In genomic region chr10:11344081-11344480, GRCh38 we compare ENCODE assay signal across 26 cellular contexts.
"Had no signal": no experiment of that assay in that cellular context is flagged by ENCODE, and none has a peak within 500 bp of the region (broad histone marks: within the 10 kb centered on the region; RNA-seq: fewer than 3 reads in every experiment).

No MANE protein-coding gene starts in this region.

- H3K27ac ChIP-seq: esophagus squamous epithelium, left ventricle myocardium inferior, lower lobe of right lung, neutrophil, parathyroid adenoma, right atrium auricular region, sigmoid colon, suprapubic skin, thyroid gland had no signal

- H3K9ac ChIP-seq: parathyroid adenoma had no signal

- H3K4me1 Mint-ChIP-seq: stimulated activated effector memory CD8-positive, alpha-beta T cell treated with anti-CD3 and anti-CD28 coated beads, Interleukin-12 subunit alpha, Interleukin-12 subunit beta, amount 100 ng/mL, for 72 hours had no signal

- H3K27me3 Mint-ChIP-seq: effector memory CD8-positive, alpha-beta T cell; naive thymus-derived CD8-positive, alpha-beta T cell; stimulated activated naive CD8-positive, alpha-beta T cell treated with anti-CD3 and anti-CD28 coated beads, Interleukin-15, Interleukin-2, amounts not matched to agents 100 ng/mL and 50 ng/mL, for 24 hours had no signal

- H3K9me3 ChIP-seq: esophagus squamous epithelium, left ventricle myocardium inferior, lower lobe of right lung, neutrophil, right atrium auricular region, sigmoid colon, suprapubic skin, thyroid gland, vagina had no signal

- H3K27ac Mint-ChIP-seq: progenitor cell of endocrine pancreas; stimulated activated naive CD8-positive, alpha-beta T cell treated with anti-CD3 and anti-CD28 coated beads, Interleukin-15, Interleukin-2, amounts not matched to agents 100 ng/mL and 50 ng/mL, for 24 hours had no signal

- H3K79me2 ChIP-seq: parathyroid adenoma had no signal

- DNase-seq: cortex of kidney; effector memory CD8-positive, alpha-beta T cell; erythroblast; esophagus squamous epithelium; foreskin melanocyte; hypothalamus; immature natural killer cell; kidney glomerular epithelial cell; left colon; left ventricle myocardium inferior; lower lobe of right lung; sigmoid colon; stimulated activated CD4-positive, alpha-beta T cell treated with anti-CD3 and anti-CD28 coated beads, Interleukin-2, amount 100 ng/mL, for 24 hours; stimulated activated CD4-positive, alpha-beta T cell treated with anti-CD3 and anti-CD28 coated beads, Interleukin-4, amount 100 ng/mL, for 24 hours; thyroid gland; trophoblast cell had no signal

- H3K9me3 Mint-ChIP-seq: effector memory CD8-positive, alpha-beta T cell; immature natural killer cell; stimulated activated effector memory CD8-positive, alpha-beta T cell treated with anti-CD3 and anti-CD28 coated beads, Interleukin-12 subunit alpha, Interleukin-12 subunit beta, amount 100 ng/mL, for 72 hours; stimulated activated naive CD8-positive, alpha-beta T cell treated with anti-CD3 and anti-CD28 coated beads, Interleukin-15, Interleukin-2, amounts not matched to agents 100 ng/mL and 50 ng/mL, for 24 hours had no signal

- H3K4me3 Mint-ChIP-seq: effector memory CD8-positive, alpha-beta T cell; stimulated activated effector memory CD8-positive, alpha-beta T cell treated with anti-CD3 and anti-CD28 coated beads, Interleukin-12 subunit alpha, Interleukin-12 subunit beta, amount 100 ng/mL, for 72 hours; stimulated activated naive CD8-positive, alpha-beta T cell treated with anti-CD3 and anti-CD28 coated beads, Interleukin-15, Interleukin-2, amounts not matched to agents 100 ng/mL and 50 ng/mL, for 24 hours had no signal

- H3K4me1 ChIP-seq: parathyroid adenoma had no signal

- ATAC-seq: effector memory CD8-positive, alpha-beta T cell; left colon; lower lobe of right lung; stimulated activated effector memory CD8-positive, alpha-beta T cell treated with anti-CD3 and anti-CD28 coated beads, Interleukin-12 subunit alpha, Interleukin-12 subunit beta, amount 100 ng/mL, for 72 hours had no signal

- H2AFZ ChIP-seq: parathyroid adenoma had no signal

- H3K36me3 ChIP-seq: esophagus squamous epithelium, left ventricle myocardium inferior, lower lobe of right lung, neutrophil, right atrium auricular region, sigmoid colon, suprapubic skin, thyroid gland, vagina had no signal

- H3K4me3 ChIP-seq: esophagus squamous epithelium, left ventricle myocardium inferior, lower lobe of right lung, right atrium auricular region, sigmoid colon, suprapubic skin, thyroid gland, vagina had no signal

- FAIRE-seq: endometrium had no signal

- H3K27me3 ChIP-seq: esophagus squamous epithelium, neutrophil, right atrium auricular region, sigmoid colon, suprapubic skin, thyroid gland, vagina had no signal
